8 cellular contexts compared by ENCODE assay signal in genomic region chr22:40176921-40177737, GRCh38. TPM values are rescaled to one million over a fixed set of nuclear protein-coding genes. Genes with fewer than 3 reads are reported as not detected.
DNase-seq lines count a peak whose midpoint lies in the region; ATAC-seq and TF ChIP-seq lines count a peak whose summit lies in the region.

No MANE protein-coding gene starts in this region.

- H3K36me3 ChIP-seq in GM23248 (ENCODE audit: low read depth), result no peaks in the 10 kb centered on the region
- H3K36me3 ChIP-seq in Peyer's patch, result no peaks in the 10 kb centered on the region
- H3K36me3 ChIP-seq in psoas muscle (ENCODE audit: insufficient read depth in 1 of 2, low read depth in 1 of 2), result no peaks in the 10 kb centered on the region
- no peaks in the 10 kb centered on the region for H3K36me3 ChIP-seq in vagina

- peak overlapping the region; percentile 99 for H3K9ac ChIP-seq in GM23248

- H3K9me2 ChIP-seq in GM23248 (ENCODE audit: insufficient read depth), result no peaks in the 10 kb centered on the region

- H3K27ac ChIP-seq in 22Rv1, result peak overlapping the region; percentile 77
- peak overlapping the region; percentile 92 for H3K27ac ChIP-seq in GM23248
- peak overlapping the region; percentile 7 to 85 (median 80) for H3K27ac ChIP-seq in Peyer's patch
- peak overlapping the region; percentile 84 for H3K27ac ChIP-seq in psoas muscle
- H3K27ac ChIP-seq in vagina, result peak overlapping the region; percentile 83

- H3K4me3 ChIP-seq in GM23248 (peak overlapping the region; percentile 100), Peyer's patch (peak overlapping the region; percentile 43 to 68 (median 58)), psoas muscle (peak overlapping the region; percentile 80), vagina (peak overlapping the region; percentile 49 to 59)

- DNase-seq in GM23248 (peak; percentile 81), Peyer's patch (peak in 2 of 3 donors; percentile 51 to 71), head of caudate nucleus (peak in 39 of 42 donors; percentile 20 to 83 (median 51)), psoas muscle (peak in 1 of 2 donors; percentile 30), vagina (ENCODE audit: extremely low spot score in 2 of 2) (no peak)
- peak; percentile 89 for DNase-seq in activated effector memory CD4-positive, alpha-beta T cell treated with anti-CD3 and anti-CD28 coated beads, Interleukin-2, amount 50 U/mL, for 16 hours

- peaks cover 44% of the 10 kb centered on the region for H3K79me2 ChIP-seq in GM23248 (ENCODE audit: insufficient read depth)

- peak overlapping the region; percentile 82 for H2AFZ ChIP-seq in GM23248

- TF ChIP-seq CTCF in 22Rv1 (IDR thresholded peaks at IDR 0.05) (no peak), Peyer's patch (IDR thresholded peaks at IDR 0.05) (no peak), psoas muscle (IDR thresholded peaks at IDR 0.05) (no peak), vagina (IDR thresholded peaks at IDR 0.05) (no peak)

- 2 to 5% methylated on average over 14 of the region's 14 CpGs for WGBS in GM23248 (ENCODE audit: low coverage in 1 of 2, low lambda C conversion rate in 2 of 2, missing lambda C conversion rate in 2 of 2), 2 experiments
- WGBS in psoas muscle, 3 donors, result 19 to 25% (median 22%) methylated on average over 14 of the region's 14 CpGs

- H3K27me3 ChIP-seq in GM23248 (replicated peaks; ENCODE audit: insufficient read depth) (no peaks in the 10 kb centered on the region), Peyer's patch (no peaks in the 10 kb centered on the region), psoas muscle (ENCODE audit: insufficient read depth in 3 of 3, low read length in 2 of 3) (no peaks in the 10 kb centered on the region), vagina (no peaks in the 10 kb centered on the region)

- H3K4me2 ChIP-seq in GM23248 (ENCODE audit: unreplicated experiment), result peak overlapping the region; percentile 96

- H3K9me3 ChIP-seq in GM23248 (ENCODE audit: low read depth) (no peaks in the 10 kb centered on the region), Peyer's patch (no peaks in the 10 kb centered on the region), psoas muscle (no peaks in the 10 kb centered on the region), vagina (no peaks in the 10 kb centered on the region)

- H3F3A ChIP-seq in GM23248 (ENCODE audit: insufficient read depth), result peaks cover 59% of the 10 kb centered on the region

- no peaks in the 10 kb centered on the region for H4K20me1 ChIP-seq in GM23248 (ENCODE audit: insufficient read depth)

- TF ChIP-seq POLR2A in Peyer's patch (IDR thresholded peaks at IDR 0.05) (no peak), vagina (IDR thresholded peaks at IDR 0.05) (no peak)

- in situ Hi-C loops in GM23248 (cut with MboI), result no loop called here

- ATAC-seq in psoas muscle (peak; percentile 74 to 79 (median 76)), HG03159 (IDR thresholded peaks at IDR 0.05; ENCODE audit: unreplicated experiment) (no peak)

- peaks cover 51% of the 10 kb centered on the region for H3K4me1 ChIP-seq in GM23248 (ENCODE audit: insufficient read depth)
- H3K4me1 ChIP-seq in Peyer's patch, result peaks cover 0 to 45% (median 4%) of the 10 kb centered on the region in 4 donors
- H3K4me1 ChIP-seq in psoas muscle, result peaks cover 56% of the 10 kb centered on the region
- peaks cover 58% of the 10 kb centered on the region for H3K4me1 ChIP-seq in vagina

- intact Hi-C loops in head of caudate nucleus (cut with DNase I), result loop anchor here (5.0 kb wide), 2 partner anchors 130 to 170 kb away; partner anchors contain the start of gene ADSL
- intact Hi-C loops in psoas muscle (cut with DNase I), result loop anchor here in 1 of 2 donors (5.0 kb wide), 2 partner anchors 130 to 170 kb away; partner anchors contain the start of gene ADSL
- intact Hi-C loops in vagina (cut with DNase I), result loop anchor here (10.0 kb wide), 2 partner anchors 88 to 132 kb away; no protein-coding TSS in a partner anchor

RNA-seq across cellular contexts. Expression of gene TNRC6B, which starts 0.6 kb away (rescaled TPM):
- 14.1 and 53.5 TPM in 2 replicates for total RNA-seq in GM23248 (2014; rRNA removed; shearing (Covaris generic))
- polyA plus RNA-seq in GM23248 (2016; fragmentation: Nextera tagmentation; extraction: Ambion mirVana), result 21.0 and 21.1 TPM in 2 replicates
- 100 to 1,000 TPM in 1 of 4 donors, 10 to 100 TPM in 3; 43.6 to 169 (median 54.0) TPM for total RNA-seq in Peyer's patch
- total RNA-seq in psoas muscle, result 10 to 100 TPM; 27.9 to 49.4 (median 32.6) TPM
- 10 to 100 TPM in 1 of 3 donors, 1 to 10 TPM in 2; 2.2 to 17.4 (median 2.5) TPM for polyA plus RNA-seq in psoas muscle
- 32.7 TPM for total RNA-seq in vagina

Comparison
In these comparisons a context has a peak if more than half of its experiments do, and no peak if none do; other contexts are left out.
1. DNase-seq: peak in GM23248 (single experiment), Peyer's patch (2 of 3), activated effector memory CD4-positive, alpha-beta T cell treated with anti-CD3 and anti-CD28 coated beads, Interleukin-2, amount 50 U/mL, for 16 hours (single experiment) and head of caudate nucleus (39 of 42); none in vagina (0 of 2).
2. Peak in every context shown above with its lines, with median percentiles within 50 percentile points of each other: H3K27ac ChIP-seq and H3K4me3 ChIP-seq.